Comparison of ENCODE assay signal across 12 cellular contexts in the genomic region with DNA sequence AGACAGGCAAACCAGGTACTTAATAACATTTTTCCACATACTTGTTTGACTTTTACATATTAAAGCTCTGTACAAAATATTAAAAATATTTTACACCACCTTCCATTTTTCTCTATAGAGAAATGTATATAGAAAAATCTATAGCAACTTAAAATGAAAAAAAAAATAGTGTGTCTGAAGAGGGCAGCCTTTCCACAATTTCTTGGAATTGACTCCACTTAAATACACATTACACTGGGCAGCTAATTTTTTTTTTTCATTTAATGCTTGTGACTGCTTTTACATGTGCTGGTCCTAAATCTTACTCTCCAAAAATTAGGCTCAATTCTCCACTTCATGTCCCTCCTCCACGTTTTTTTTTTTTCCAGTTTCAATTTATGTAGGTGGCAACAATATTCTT.
DNase-seq lines count a peak whose midpoint lies in the region; FAIRE-seq and TF ChIP-seq lines count a peak whose summit lies in the region.
"Had no signal": no experiment of that assay in that cellular context is flagged by ENCODE, and none has a peak within 500 bp of the region (broad histone marks: within the 10 kb centered on the region; RNA-seq: fewer than 3 reads in every experiment).

No MANE protein-coding gene starts in this region.

- CTCF ChIA-PET in OCI-LY7 (lab: Charles Lee; ENCODE audit: unreplicated experiment), result no interaction called here

- no peaks in the 10 kb centered on the region for H3K9me3 ChIP-seq in OCI-LY7 (ENCODE audit: low read length)
- H3K9me3 ChIP-seq in osteoblast (ENCODE audit: low read depth, low read length), result no peaks in the 10 kb centered on the region
- H3K9me3 ChIP-seq: suprapubic skin had no signal

- H3K4me2 ChIP-seq in OCI-LY7 (ENCODE audit: low read length) (no peak overlapping the region), osteoblast (ENCODE audit: insufficient read depth, low read length) (no peak overlapping the region)

- DNase-seq in OCI-LY7 (ENCODE audit: low spot score) (no peak), choroid plexus epithelial cell (ENCODE audit: low read depth) (peak; percentile 56), osteoblast (ENCODE audit: insufficient read length, low spot score, missing footprints) (no peak), DMS 273 (lab: John Stamatoyannopoulos, UW; ENCODE audit: unreplicated experiment) (no peak), posterior cingulate gyrus (no peak)
- no peak for DNase-seq in stimulated activated CD4-positive, alpha-beta T cell treated with anti-CD3 and anti-CD28 coated beads, Interleukin-2, amount 100 ng/mL, for 48 hours
- DNase-seq: activated CD4-positive, alpha-beta T cell treated with anti-CD3 and anti-CD28 coated beads for 4 hours; effector memory CD8-positive, alpha-beta T cell; NCI-H187 treated with DMSO at 0.1 percent for 48 hours; stimulated activated CD4-positive, alpha-beta T cell treated with anti-CD3 and anti-CD28 coated beads, Interleukin-12 subunit alpha, Interleukin-12 subunit beta, amount 100 ng/mL, for 4 hours had no signal

- no peak overlapping the region for H3K4me3 ChIP-seq in OCI-LY7 (ENCODE audit: low read depth, low read length, poor library complexity, severe bottlenecking)
- no peak overlapping the region for H3K4me3 ChIP-seq in choroid plexus epithelial cell (ENCODE audit: low read depth, low read length)
- H3K4me3 ChIP-seq in osteoblast (ENCODE audit: insufficient read depth, low read length), result no peak overlapping the region
- H3K4me3 ChIP-seq: suprapubic skin had no signal

- H3K27me3 ChIP-seq in osteoblast (ENCODE audit: insufficient read depth, low read length), result no peaks in the 10 kb centered on the region
- H3K27me3 ChIP-seq: suprapubic skin had no signal

- H3K9me2 ChIP-seq in OCI-LY7 (ENCODE audit: insufficient read depth, low read length), result no peaks in the 10 kb centered on the region

- H3K27ac ChIP-seq in OCI-LY7 (ENCODE audit: low read depth, low read length, poor library complexity, severe bottlenecking) (no peak overlapping the region), osteoblast (ENCODE audit: low read depth, low read length) (no peak overlapping the region)
- H3K27ac ChIP-seq: suprapubic skin had no signal

- peak; percentile 88 for FAIRE-seq in G401.6 (lab: Jason Lieb, UNC)

- BruUV-seq in OCI-LY7 (replicated peaks; lab: Mats Ljungman, UMichigan), result no TSS peak

- H3K36me3 ChIP-seq in OCI-LY7 (ENCODE audit: insufficient read depth, low read length) (no peaks in the 10 kb centered on the region), osteoblast (ENCODE audit: insufficient read depth, low read length) (no peaks in the 10 kb centered on the region)
- H3K36me3 ChIP-seq: suprapubic skin had no signal

- no peak overlapping the region for H2AFZ ChIP-seq in OCI-LY7 (ENCODE audit: low read length)
- no peak overlapping the region for H2AFZ ChIP-seq in osteoblast (ENCODE audit: low read length)

- H3K79me2 ChIP-seq in OCI-LY7 (ENCODE audit: insufficient read depth, low read depth, low read length) (no peaks in the 10 kb centered on the region), osteoblast (ENCODE audit: insufficient read depth, low read length) (no peaks in the 10 kb centered on the region)

- POLR2A ChIA-PET in OCI-LY7 (lab: Charles Lee), result interaction anchor here (0.9 to 1.1 kb wide), 2 partner anchors 35 to 68 kb away, joined by 3 to 4 read pairs; no protein-coding TSS in a partner anchor

- H4K20me1 ChIP-seq in OCI-LY7 (ENCODE audit: insufficient read depth, low read length) (no peaks in the 10 kb centered on the region), osteoblast (ENCODE audit: insufficient read depth, low read length) (no peaks in the 10 kb centered on the region)

- H3K4me1 ChIP-seq in OCI-LY7 (ENCODE audit: insufficient read depth, low read length, poor library complexity, severe bottlenecking) (no peaks in the 10 kb centered on the region), osteoblast (ENCODE audit: insufficient read depth, low read length) (no peaks in the 10 kb centered on the region)
- H3K4me1 ChIP-seq: suprapubic skin had no signal

- intact Hi-C loops in OCI-LY7 (cut with micrococcal nuclease; ENCODE audit: unreplicated experiment), result no loop called here
- intact Hi-C loops in posterior cingulate gyrus (cut with DNase I), result no loop called here

- TF ChIP-seq CTCF in OCI-LY7 (conservative IDR thresholded peaks at IDR 0.05; ENCODE audit: low read length) (peak; percentile 48), choroid plexus epithelial cell (conservative IDR thresholded peaks at IDR 0.05; ENCODE audit: low read depth, low read length) (peak; percentile 39), osteoblast (IDR thresholded peaks at IDR 0.05; ENCODE audit: extremely low read depth, low read depth, low read length) (peak; percentile 31)
